Comparison of ENCODE assay signal across 18 cellular contexts in the genomic region with DNA sequence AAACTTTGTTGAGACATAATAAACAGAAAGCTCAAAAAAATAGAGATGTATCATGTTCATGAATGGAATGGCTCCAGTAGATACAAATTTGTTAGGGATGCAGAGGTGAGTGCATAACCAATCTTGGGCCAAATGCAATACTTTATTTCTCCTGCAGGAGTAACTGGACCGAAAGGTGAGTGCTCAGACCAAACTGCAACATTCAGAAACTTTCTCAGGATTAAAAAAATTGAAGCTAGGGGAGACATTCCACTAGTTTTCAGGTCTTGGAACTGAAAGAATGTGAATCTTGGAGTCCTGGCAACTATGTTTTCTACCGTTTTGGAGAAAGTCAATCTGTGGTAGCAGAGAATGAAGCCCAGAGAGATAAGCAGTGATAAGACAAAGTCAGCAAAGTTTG. TPM values are rescaled to one million over a fixed set of nuclear protein-coding genes. Genes with fewer than 3 reads are reported as not detected.
DNase-seq lines count a peak whose midpoint lies in the region; ATAC-seq and TF ChIP-seq lines count a peak whose summit lies in the region.
"Had no signal": no experiment of that assay in that cellular context is flagged by ENCODE, and none has a peak within 500 bp of the region (broad histone marks: within the 10 kb centered on the region; RNA-seq: fewer than 3 reads in every experiment).

No MANE protein-coding gene starts in this region.

- H3K4me2 ChIP-seq in PC-3 (ENCODE audit: low read length): no peak overlapping the region
- H3K4me2 ChIP-seq in fibroblast of lung (ENCODE audit: extremely low read depth, insufficient read depth, low read length): no peak overlapping the region

- BruUV-seq in A673 (replicated peaks; lab: Mats Ljungman, UMichigan) (no TSS peak), PC-3 (replicated peaks; lab: Mats Ljungman, UMichigan) (no TSS peak)

- DNase-seq in A673 (ENCODE audit: low spot score) (no peak), PC-3 (peak; percentile 25), fibroblast of lung (ENCODE audit: low read depth in 2 of 2) (no peak), HPDE6-E6E7 (ENCODE audit: extremely low spot score) (no peak), H7 (no peak)
- DNase-seq in stimulated activated CD4-positive, alpha-beta T cell treated with anti-CD3 and anti-CD28 coated beads, Interleukin-15, amount 100 ng/mL, for 24 hours: no peak
- no peak for DNase-seq in stimulated activated CD4-positive, alpha-beta T cell treated with anti-CD3 and anti-CD28 coated beads, Interleukin-4, amount 100 ng/mL, for 24 hours
- DNase-seq: activated CD4-positive, alpha-beta T cell treated with anti-CD3 and anti-CD28 coated beads, Interleukin-2, amount 50 U/mL, for 1 hour; activated naive CD4-positive, alpha-beta T cell treated with anti-CD3 and anti-CD28 coated beads, Interleukin-2, amount 10 ng/mL, durations not matched to agents 7 days and 5 days; AML-193; GF-D8; heart left ventricle; NCI-H187 treated with DMSO at 0.1 percent for 48 hours; stimulated activated CD4-positive, alpha-beta T cell treated with anti-CD3 and anti-CD28 coated beads, Interleukin-2, amount 100 ng/mL, for 24 hours; T-helper 1 cell had no signal

- no peak overlapping the region for H3K9ac ChIP-seq in PC-3 (ENCODE audit: low read length)
- H3K9ac ChIP-seq in fibroblast of lung (ENCODE audit: insufficient read depth, low read length): no peak overlapping the region
- H3K9ac ChIP-seq: parathyroid adenoma had no signal

- H3K4me1 ChIP-seq in A673 (ENCODE audit: insufficient read depth, low read length, poor library complexity, severe bottlenecking): no peaks in the 10 kb centered on the region
- no peaks in the 10 kb centered on the region for H3K4me1 ChIP-seq in PC-3 (ENCODE audit: insufficient read depth, low read length)
- H3K4me1 ChIP-seq in fibroblast of lung (ENCODE audit: control insufficient read depth, extremely low read depth, insufficient read depth, low read length): no peaks in the 10 kb centered on the region
- H3K4me1 ChIP-seq: heart left ventricle, parathyroid adenoma had no signal

- no peaks in the 10 kb centered on the region for H3K79me2 ChIP-seq in PC-3 (ENCODE audit: low read length)
- no peaks in the 10 kb centered on the region for H3K79me2 ChIP-seq in fibroblast of lung (ENCODE audit: control insufficient read depth, insufficient read depth, low read length)
- H3K79me2 ChIP-seq: parathyroid adenoma had no signal

- TF ChIP-seq CTCF in A673 (conservative IDR thresholded peaks at IDR 0.05; ENCODE audit: low read depth, low read length) (peak; percentile 19; the same call in 1 of the 2 replicates), GM12875 (IDR thresholded peaks at IDR 0.05; ENCODE audit: borderline replicate concordance, insufficient read depth, low read depth, low read length) (peak; percentile 25; the same call in 1 of the 2 replicates), PC-3 (conservative IDR thresholded peaks at IDR 0.05; ENCODE audit: low read depth, low read length) (peak; percentile 34; the same call in 1 of the 2 replicates), fibroblast of lung (conservative IDR thresholded peaks at IDR 0.05 in 1 of 2, IDR thresholded peaks at IDR 0.05 in 1 of 2; ENCODE audit: low read depth in 1 of 2, low read length in 2 of 2) (peak; percentile 23 to 33)

- H3K27ac ChIP-seq in A673 (ENCODE audit: low read depth, low read length, poor library complexity, severe bottlenecking): no peak overlapping the region
- no peak overlapping the region for H3K27ac ChIP-seq in PC-3 (ENCODE audit: low read length)
- H3K27ac ChIP-seq in fibroblast of lung (ENCODE audit: insufficient read depth, low read length): no peak overlapping the region
- H3K27ac ChIP-seq: heart left ventricle, parathyroid adenoma had no signal

- H3K4me3 ChIP-seq in A673 (ENCODE audit: low read depth, low read length, poor library complexity, severe bottlenecking) (no peak overlapping the region), GM12875 (ENCODE audit: low read depth, low read length) (no peak overlapping the region), PC-3 (ENCODE audit: low read length) (no peak overlapping the region), fibroblast of lung (replicated peaks in 1 of 4; ENCODE audit: control extremely low read depth in 1 of 4, insufficient read depth in 1 of 4, low read depth in 3 of 4, low read length in 4 of 4) (no peak overlapping the region), H7 (ENCODE audit: insufficient read depth, low read depth, low read length) (no peak overlapping the region)
- H3K4me3 ChIP-seq: heart left ventricle had no signal

- no peaks in the 10 kb centered on the region for H3K9me2 ChIP-seq in PC-3 (replicated peaks; ENCODE audit: low read length)

- intact Hi-C loops in A673 (cut with micrococcal nuclease; ENCODE audit: unreplicated experiment): no loop called here
- intact Hi-C loops in PC-3 (cut with micrococcal nuclease): no loop called here

- H3F3A ChIP-seq in PC-3 (ENCODE audit: low read length, unreplicated experiment): no peaks in the 10 kb centered on the region

- POLR2A ChIA-PET in A673 (lab: Charles Lee; ENCODE audit: low non-redundant PET) (no interaction called here), PC-3 (lab: Charles Lee; ENCODE audit: unreplicated experiment) (no interaction called here)

- CTCF ChIA-PET in A673 (lab: Charles Lee): no interaction called here
- CTCF ChIA-PET in PC-3 (lab: Charles Lee): no interaction called here

- H4K20me1 ChIP-seq in PC-3 (ENCODE audit: low read length) (no peaks in the 10 kb centered on the region), fibroblast of lung (ENCODE audit: control insufficient read depth, extremely low read depth, insufficient read depth, low read length) (no peaks in the 10 kb centered on the region)

- no peaks in the 10 kb centered on the region for H3K9me3 ChIP-seq in A673 (ENCODE audit: low read depth, low read length, poor library complexity, severe bottlenecking)
- H3K9me3 ChIP-seq in PC-3 (ENCODE audit: low read length): no peaks in the 10 kb centered on the region
- H3K9me3 ChIP-seq in fibroblast of lung (ENCODE audit: control insufficient read depth, insufficient read depth, low read depth, low read length): no peaks in the 10 kb centered on the region
- H3K9me3 ChIP-seq: heart left ventricle had no signal

- H2AFZ ChIP-seq in PC-3 (ENCODE audit: low read length): no peak overlapping the region
- no peak overlapping the region for H2AFZ ChIP-seq in fibroblast of lung (ENCODE audit: low read length)
- H2AFZ ChIP-seq: parathyroid adenoma had no signal

- H3K27me3 ChIP-seq in A673 (replicated peaks; ENCODE audit: insufficient read depth, low read depth, low read length, poor library complexity): no peaks in the 10 kb centered on the region
- no peaks in the 10 kb centered on the region for H3K27me3 ChIP-seq in PC-3 (ENCODE audit: low read length)
- H3K27me3 ChIP-seq in fibroblast of lung (ENCODE audit: control insufficient read depth, insufficient read depth, low read length): no peaks in the 10 kb centered on the region
- H3K27me3 ChIP-seq in H7 (ENCODE audit: control insufficient read depth, insufficient read depth, low read length): no peaks in the 10 kb centered on the region
- H3K27me3 ChIP-seq: heart left ventricle had no signal

- ATAC-seq in PC-3: 0 out of 2 replicates have a peak, but pooled peaks have one; percentile 37
- ATAC-seq: heart left ventricle; stimulated activated memory B cell treated with anti-CD40 and anti-IgM and Interleukin-4, amounts not matched to agents 10 μg/mL and 1 μg/mL and 100 μg/mL, for 72 hours had no signal

- H3K36me3 ChIP-seq in A673 (ENCODE audit: insufficient read depth, low read length, poor library complexity, severe bottlenecking) (no peaks in the 10 kb centered on the region), PC-3 (ENCODE audit: low read depth, low read length) (no peaks in the 10 kb centered on the region), fibroblast of lung (ENCODE audit: control insufficient read depth, insufficient read depth, low read length) (no peaks in the 10 kb centered on the region), H7 (replicated peaks; ENCODE audit: control insufficient read depth, insufficient read depth, low read length) (no peaks in the 10 kb centered on the region)
- H3K36me3 ChIP-seq: heart left ventricle had no signal

RNA-seq across cellular contexts. Expression of gene LCORL, which starts 21.2 kb away (rescaled TPM):
- total RNA-seq in A673 (2021): 29.7 and 30.4 TPM in 2 replicates
- 2.9 and 3.7 TPM in 2 replicates for total RNA-seq in PC-3 (2014; rRNA removed)
- total RNA-seq in fibroblast of lung: 11.0 and 13.5 TPM in 2 replicates
- 6.3 and 8.5 TPM in 2 replicates for polyA plus RNA-seq in fibroblast of lung
- polyA plus RNA-seq in fibroblast of lung (2012): 7.2 and 8.1 TPM in 2 replicates
- polyA minus RNA-seq in fibroblast of lung (ENCODE audit: low replicate concordance): 10.3 and 12.6 TPM in 2 replicates
- total RNA-seq in H7 (2014; rRNA removed; shearing (Covaris generic)): 12.4 and 21.4 TPM in 2 replicates
